Comparison of ENCODE assay signal across 1 cellular context in genomic region chr11:66545701-66546367, GRCh38.
TF ChIP-seq lines count a peak whose summit lies in the region.

TSS of gene ZDHHC24 (minus strand) at chr11:66546048. CDS start at chr11:66546003, 45 bp downstream.

TF ChIP-seq in GM12878, 131 proteins besides CTCF, POLR2A, EP300 and RAD21 (continued from another document and continues in another):
- TF ChIP-seq, protein P1, sequence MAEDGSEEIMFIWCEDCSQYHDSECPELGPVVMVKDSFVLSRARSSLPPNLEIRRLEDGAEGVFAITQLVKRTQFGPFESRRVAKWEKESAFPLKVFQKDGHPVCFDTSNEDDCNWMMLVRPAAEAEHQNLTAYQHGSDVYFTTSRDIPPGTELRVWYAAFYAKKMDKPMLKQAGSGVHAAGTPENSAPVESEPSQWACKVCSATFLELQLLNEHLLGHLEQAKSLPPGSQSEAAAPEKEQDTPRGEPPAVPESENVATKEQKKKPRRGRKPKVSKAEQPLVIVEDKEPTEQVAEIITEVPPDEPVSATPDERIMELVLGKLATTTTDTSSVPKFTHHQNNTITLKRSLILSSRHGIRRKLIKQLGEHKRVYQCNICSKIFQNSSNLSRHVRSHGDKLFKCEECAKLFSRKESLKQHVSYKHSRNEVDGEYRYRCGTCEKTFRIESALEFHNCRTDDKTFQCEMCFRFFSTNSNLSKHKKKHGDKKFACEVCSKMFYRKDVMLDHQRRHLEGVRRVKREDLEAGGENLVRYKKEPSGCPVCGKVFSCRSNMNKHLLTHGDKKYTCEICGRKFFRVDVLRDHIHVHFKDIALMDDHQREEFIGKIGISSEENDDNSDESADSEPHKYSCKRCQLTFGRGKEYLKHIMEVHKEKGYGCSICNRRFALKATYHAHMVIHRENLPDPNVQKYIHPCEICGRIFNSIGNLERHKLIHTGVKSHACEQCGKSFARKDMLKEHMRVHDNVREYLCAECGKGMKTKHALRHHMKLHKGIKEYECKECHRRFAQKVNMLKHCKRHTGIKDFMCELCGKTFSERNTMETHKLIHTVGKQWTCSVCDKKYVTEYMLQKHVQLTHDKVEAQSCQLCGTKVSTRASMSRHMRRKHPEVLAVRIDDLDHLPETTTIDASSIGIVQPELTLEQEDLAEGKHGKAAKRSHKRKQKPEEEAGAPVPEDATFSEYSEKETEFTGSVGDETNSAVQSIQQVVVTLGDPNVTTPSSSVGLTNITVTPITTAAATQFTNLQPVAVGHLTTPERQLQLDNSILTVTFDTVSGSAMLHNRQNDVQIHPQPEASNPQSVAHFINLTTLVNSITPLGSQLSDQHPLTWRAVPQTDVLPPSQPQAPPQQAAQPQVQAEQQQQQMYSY (CRISPR knock-in tag; IDR thresholded peaks at IDR 0.05) = no peak
- TF ChIP-seq USF2 (IDR thresholded peaks at IDR 0.05; ENCODE audit: borderline replicate concordance, low read depth, low read length) (no peak), KDM1A (IDR thresholded peaks at IDR 0.05; ENCODE audit: borderline replicate concordance) (no peak), MAX (IDR thresholded peaks at IDR 0.05; ENCODE audit: low read depth, low read length) (peak; percentile 52; the same call in 1 of the 2 replicates), IRF3 (IDR thresholded peaks at IDR 0.05) (peak; percentile 62), SRF (IDR thresholded peaks at IDR 0.05; ENCODE audit: low read depth in 2 of 2, low read length in 2 of 2) (no peak), TARDBP (IDR thresholded peaks at IDR 0.05; ENCODE audit: borderline replicate concordance) (no peak), SPI1 (IDR thresholded peaks at IDR 0.05; ENCODE audit: borderline replicate concordance, insufficient read depth, low read depth, low read length) (no peak), MYC (IDR thresholded peaks at IDR 0.05; ENCODE audit: insufficient read depth, insufficient read length, insufficient replicate concordance, low read length, severe bottlenecking) (peak; percentile 44), MEF2B (IDR thresholded peaks at IDR 0.05; ENCODE audit: partially characterized antibody, poor library complexity, severe bottlenecking) (no peak), RELA (IDR thresholded peaks at IDR 0.05; ENCODE audit: borderline replicate concordance, partially characterized antibody) (peak; percentile 18), ZBTB11 (CRISPR knock-in tag; IDR thresholded peaks at IDR 0.05) (no peak), SMAD1 (IDR thresholded peaks at IDR 0.05; ENCODE audit: low read depth, partially characterized antibody) (no peak), TAF1 (IDR thresholded peaks at IDR 0.05; ENCODE audit: borderline replicate concordance, low read depth, low read length) (no peak; the same call in 1 of the 2 replicates), USF1 (IDR thresholded peaks at IDR 0.05; ENCODE audit: borderline replicate concordance, extremely low read length, insufficient read depth, low read depth, low read length) (no peak), TCF3 (IDR thresholded peaks at IDR 0.05; ENCODE audit: borderline replicate concordance, insufficient read depth, low read depth, low read length) (peak; percentile 66; the same call in 1 of the 2 replicates), KAT2A (conservative IDR thresholded peaks at IDR 0.05; ENCODE audit: control insufficient read depth, low read depth, low read length) (no peak), YBX1 (IDR thresholded peaks at IDR 0.05) (no peak), TBL1XR1 (IDR thresholded peaks at IDR 0.05; ENCODE audit: low read depth, low read length) (no peak), NRF1 (conservative IDR thresholded peaks at IDR 0.05; ENCODE audit: low read depth, low read length) (no peak), ZSCAN29 (IDR thresholded peaks at IDR 0.05) (peak; percentile 61; the same call in 1 of the 2 replicates), ZNF622 (IDR thresholded peaks at IDR 0.05) (no peak), E2F4 (IDR thresholded peaks at IDR 0.05; ENCODE audit: low read depth, low read length) (no peak), RAD51 (IDR thresholded peaks at IDR 0.05) (no peak), FOS (IDR thresholded peaks at IDR 0.05; ENCODE audit: borderline replicate concordance, extremely low read depth, insufficient read length) (no peak), ZZZ3 (IDR thresholded peaks at IDR 0.05; ENCODE audit: control insufficient read depth, insufficient read length, low read depth) (no peak), MYB (IDR thresholded peaks at IDR 0.05; ENCODE audit: borderline replicate concordance, low read depth, low read length) (no peak), PAX5 (IDR thresholded peaks at IDR 0.05; ENCODE audit: borderline replicate concordance, low read depth, low read length) (no peak), ATF3 (IDR thresholded peaks at IDR 0.05; ENCODE audit: borderline replicate concordance, extremely low read depth, low read depth, low read length) (no peak)
- TF ChIP-seq, protein P2, sequence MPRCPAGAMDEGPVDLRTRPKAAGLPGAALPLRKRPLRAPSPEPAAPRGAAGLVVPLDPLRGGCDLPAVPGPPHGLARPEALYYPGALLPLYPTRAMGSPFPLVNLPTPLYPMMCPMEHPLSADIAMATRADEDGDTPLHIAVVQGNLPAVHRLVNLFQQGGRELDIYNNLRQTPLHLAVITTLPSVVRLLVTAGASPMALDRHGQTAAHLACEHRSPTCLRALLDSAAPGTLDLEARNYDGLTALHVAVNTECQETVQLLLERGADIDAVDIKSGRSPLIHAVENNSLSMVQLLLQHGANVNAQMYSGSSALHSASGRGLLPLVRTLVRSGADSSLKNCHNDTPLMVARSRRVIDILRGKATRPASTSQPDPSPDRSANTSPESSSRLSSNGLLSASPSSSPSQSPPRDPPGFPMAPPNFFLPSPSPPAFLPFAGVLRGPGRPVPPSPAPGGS (IDR thresholded peaks at IDR 0.05; ENCODE audit: borderline replicate concordance, insufficient read depth, low read depth, low read length, poor library complexity, severe bottlenecking) = no peak
- TF ChIP-seq, protein P3, sequence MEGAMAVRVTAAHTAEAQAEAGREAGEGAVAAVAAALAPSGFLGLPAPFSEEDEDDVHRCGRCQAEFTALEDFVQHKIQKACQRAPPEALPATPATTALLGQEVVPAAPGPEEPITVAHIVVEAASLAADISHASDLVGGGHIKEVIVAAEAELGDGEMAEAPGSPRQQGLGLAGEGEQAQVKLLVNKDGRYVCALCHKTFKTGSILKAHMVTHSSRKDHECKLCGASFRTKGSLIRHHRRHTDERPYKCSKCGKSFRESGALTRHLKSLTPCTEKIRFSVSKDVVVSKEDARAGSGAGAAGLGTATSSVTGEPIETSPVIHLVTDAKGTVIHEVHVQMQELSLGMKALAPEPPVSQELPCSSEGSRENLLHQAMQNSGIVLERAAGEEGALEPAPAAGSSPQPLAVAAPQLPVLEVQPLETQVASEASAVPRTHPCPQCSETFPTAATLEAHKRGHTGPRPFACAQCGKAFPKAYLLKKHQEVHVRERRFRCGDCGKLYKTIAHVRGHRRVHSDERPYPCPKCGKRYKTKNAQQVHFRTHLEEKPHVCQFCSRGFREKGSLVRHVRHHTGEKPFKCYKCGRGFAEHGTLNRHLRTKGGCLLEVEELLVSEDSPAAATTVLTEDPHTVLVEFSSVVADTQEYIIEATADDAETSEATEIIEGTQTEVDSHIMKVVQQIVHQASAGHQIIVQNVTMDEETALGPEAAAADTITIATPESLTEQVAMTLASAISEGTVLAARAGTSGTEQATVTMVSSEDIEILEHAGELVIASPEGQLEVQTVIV (IDR thresholded peaks at IDR 0.05; ENCODE audit: borderline replicate concordance, partially characterized antibody) = peak; percentile 89
- TF ChIP-seq, protein P4, sequence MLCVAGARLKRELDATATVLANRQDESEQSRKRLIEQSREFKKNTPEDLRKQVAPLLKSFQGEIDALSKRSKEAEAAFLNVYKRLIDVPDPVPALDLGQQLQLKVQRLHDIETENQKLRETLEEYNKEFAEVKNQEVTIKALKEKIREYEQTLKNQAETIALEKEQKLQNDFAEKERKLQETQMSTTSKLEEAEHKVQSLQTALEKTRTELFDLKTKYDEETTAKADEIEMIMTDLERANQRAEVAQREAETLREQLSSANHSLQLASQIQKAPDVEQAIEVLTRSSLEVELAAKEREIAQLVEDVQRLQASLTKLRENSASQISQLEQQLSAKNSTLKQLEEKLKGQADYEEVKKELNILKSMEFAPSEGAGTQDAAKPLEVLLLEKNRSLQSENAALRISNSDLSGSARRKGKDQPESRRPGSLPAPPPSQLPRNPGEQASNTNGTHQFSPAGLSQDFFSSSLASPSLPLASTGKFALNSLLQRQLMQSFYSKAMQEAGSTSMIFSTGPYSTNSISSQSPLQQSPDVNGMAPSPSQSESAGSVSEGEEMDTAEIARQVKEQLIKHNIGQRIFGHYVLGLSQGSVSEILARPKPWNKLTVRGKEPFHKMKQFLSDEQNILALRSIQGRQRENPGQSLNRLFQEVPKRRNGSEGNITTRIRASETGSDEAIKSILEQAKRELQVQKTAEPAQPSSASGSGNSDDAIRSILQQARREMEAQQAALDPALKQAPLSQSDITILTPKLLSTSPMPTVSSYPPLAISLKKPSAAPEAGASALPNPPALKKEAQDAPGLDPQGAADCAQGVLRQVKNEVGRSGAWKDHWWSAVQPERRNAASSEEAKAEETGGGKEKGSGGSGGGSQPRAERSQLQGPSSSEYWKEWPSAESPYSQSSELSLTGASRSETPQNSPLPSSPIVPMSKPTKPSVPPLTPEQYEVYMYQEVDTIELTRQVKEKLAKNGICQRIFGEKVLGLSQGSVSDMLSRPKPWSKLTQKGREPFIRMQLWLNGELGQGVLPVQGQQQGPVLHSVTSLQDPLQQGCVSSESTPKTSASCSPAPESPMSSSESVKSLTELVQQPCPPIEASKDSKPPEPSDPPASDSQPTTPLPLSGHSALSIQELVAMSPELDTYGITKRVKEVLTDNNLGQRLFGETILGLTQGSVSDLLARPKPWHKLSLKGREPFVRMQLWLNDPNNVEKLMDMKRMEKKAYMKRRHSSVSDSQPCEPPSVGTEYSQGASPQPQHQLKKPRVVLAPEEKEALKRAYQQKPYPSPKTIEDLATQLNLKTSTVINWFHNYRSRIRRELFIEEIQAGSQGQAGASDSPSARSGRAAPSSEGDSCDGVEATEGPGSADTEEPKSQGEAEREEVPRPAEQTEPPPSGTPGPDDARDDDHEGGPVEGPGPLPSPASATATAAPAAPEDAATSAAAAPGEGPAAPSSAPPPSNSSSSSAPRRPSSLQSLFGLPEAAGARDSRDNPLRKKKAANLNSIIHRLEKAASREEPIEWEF (IDR thresholded peaks at IDR 0.05; ENCODE audit: insufficient replicate concordance, low read depth, low read length) = no peak
